ENCODE assay signal across 14 cellular contexts in genomic region chr18:64330161-64330560, GRCh38.
DNase-seq lines count a peak whose midpoint lies in the region; ATAC-seq and TF ChIP-seq lines count a peak whose summit lies in the region.
"Had no signal": no experiment of that assay in that cellular context is flagged by ENCODE, and none has a peak within 500 bp of the region (broad histone marks: within the 10 kb centered on the region; RNA-seq: fewer than 3 reads in every experiment).

No MANE protein-coding gene starts in this region.

- H3K4me2 ChIP-seq in OCI-LY3 (ENCODE audit: low read length): no peak overlapping the region

- no peak overlapping the region for H3K9ac ChIP-seq in OCI-LY3 (ENCODE audit: low read length)

- H3K4me3 ChIP-seq in OCI-LY3 (ENCODE audit: low read length): no peak overlapping the region
- H3K4me3 ChIP-seq: SJSA1 had no signal

- intact Hi-C loops in sciatic nerve (cut with DNase I): no loop called here

- no peaks in the 10 kb centered on the region for H4K20me1 ChIP-seq in OCI-LY3 (ENCODE audit: insufficient read depth, low read length)

- H3K27me3 ChIP-seq in OCI-LY3 (ENCODE audit: low read depth, low read length): no peaks in the 10 kb centered on the region
- H3K27me3 ChIP-seq: SJSA1 had no signal

- H2AFZ ChIP-seq in OCI-LY3 (ENCODE audit: low read depth, low read length): no peak overlapping the region

- peaks cover 41% of the 10 kb centered on the region for H3K4me1 ChIP-seq in OCI-LY3 (ENCODE audit: low read length)
- H3K4me1 ChIP-seq: SJSA1 had no signal

- no peak overlapping the region for H3K27ac ChIP-seq in OCI-LY3 (ENCODE audit: low read length)
- H3K27ac ChIP-seq: SJSA1 had no signal

- DNase-seq in Ammon's horn (ENCODE audit: low spot score): peak; percentile 7
- DNase-seq in iPS DF 19.7 (ENCODE audit: low read depth, low spot score): peak; percentile 9
- DNase-seq in stimulated activated CD4-positive, alpha-beta T cell treated with anti-CD3 and anti-CD28 coated beads, Interleukin-1b, Interleukin-23, amount 100 ng/mL, for 48 hours: no peak
- DNase-seq in 8988T: no peak
- DNase-seq in sciatic nerve (ENCODE audit: low spot score): no peak
- DNase-seq: activated CD4-positive, alpha-beta T cell treated with anti-CD3 and anti-CD28 coated beads, Interleukin-2, amount 10 ng/mL, durations not matched to agents 7 days and 5 days; activated effector memory CD4-positive, alpha-beta T cell treated with anti-CD3 and anti-CD28 coated beads, Interleukin-2, amount 50 U/mL, for 16 hours; caudate nucleus; CD4-positive, alpha-beta T cell; NCI-H446 had no signal

- ATAC-seq in GM19324 (IDR thresholded peaks at IDR 0.05; ENCODE audit: low FRiP score, unreplicated experiment) (no peak), sciatic nerve (no peak)

- peak; percentile 25; the same call in 1 of the 3 replicates for TF ChIP-seq CTCF in GM12872 (IDR thresholded peaks at IDR 0.05; ENCODE audit: insufficient read depth, low read depth, low read length)
- TF ChIP-seq CTCF in OCI-LY3 (IDR thresholded peaks at IDR 0.05; ENCODE audit: low read depth, low read length): peak; percentile 95

- peaks cover 7% of the 10 kb centered on the region for H3K36me3 ChIP-seq in OCI-LY3 (replicated peaks; ENCODE audit: low read depth, low read length)
- H3K36me3 ChIP-seq: SJSA1 had no signal

- no peaks in the 10 kb centered on the region for H3K79me2 ChIP-seq in OCI-LY3 (ENCODE audit: low read length)

- H3K9me3 ChIP-seq in OCI-LY3 (ENCODE audit: insufficient read depth, low read length): no peaks in the 10 kb centered on the region
- H3K9me3 ChIP-seq: SJSA1 had no signal

Comparison
In these comparisons a context has a peak if more than half of its experiments do, and no peak if none do; other contexts are left out.
1. DNase-seq: peak in Ammon's horn (single experiment) and iPS DF 19.7 (single experiment); none in stimulated activated CD4-positive, alpha-beta T cell treated with anti-CD3 and anti-CD28 coated beads, Interleukin-1b, Interleukin-23, amount 100 ng/mL, for 48 hours (single experiment), 8988T (single experiment) and sciatic nerve (single experiment).